In genomic region chr13:89701913-89702312, GRCh38 we compare ENCODE assay signal across 9 cellular contexts.
"Had no signal": no experiment of that assay in that cellular context is flagged by ENCODE, and none has a peak within 500 bp of the region (broad histone marks: within the 10 kb centered on the region; RNA-seq: fewer than 3 reads in every experiment).

No MANE protein-coding gene starts in this region.

- H3K9me3 ChIP-seq: HAP-1 had no signal

- H3K4me3 ChIP-seq: GM23248, HAP-1 had no signal

- H2AFZ ChIP-seq: GM23248 had no signal

- H3K9ac ChIP-seq: GM23248 had no signal

- H3K4me1 ChIP-seq: HAP-1 had no signal

- H3K36me3 Mint-ChIP-seq: IgD-negative memory B cell had no signal

- H3K27ac ChIP-seq: GM23248, HL-60 had no signal

- ATAC-seq: HCT116, HepG2 had no signal

- H3K4me3 Mint-ChIP-seq: HFFc6, IgD-negative memory B cell had no signal

- H3K27me3 Mint-ChIP-seq: IgD-negative memory B cell had no signal

- H3K36me3 ChIP-seq: HAP-1 had no signal

- H3K27ac Mint-ChIP-seq: HFFc6, IgD-negative memory B cell had no signal

- DNase-seq: GM23248, GOT3, H7, HFFc6 had no signal
